8 cellular contexts compared by ENCODE assay signal in genomic region chr9:75889977-75890540, GRCh38. TPM values are rescaled to one million over a fixed set of nuclear protein-coding genes. Genes with fewer than 3 reads are reported as not detected.
DNase-seq lines count a peak whose midpoint lies in the region; ATAC-seq and TF ChIP-seq lines count a peak whose summit lies in the region.

No MANE protein-coding gene starts in this region.

- H3K4me3 ChIP-seq in AG04450 (ENCODE audit: low read depth, low read length): peak overlapping the region; percentile 71
- peak overlapping the region; percentile 81 for H3K4me3 ChIP-seq in NT2/D1 (ENCODE audit: insufficient read length, low read depth)
- H3K4me3 ChIP-seq in brain microvascular endothelial cell (ENCODE audit: low read depth, low read length): peak overlapping the region; percentile 77
- peak overlapping the region; percentile 89 for H3K4me3 ChIP-seq in iPS-18c (ENCODE audit: insufficient read depth, low read depth, low read length)
- peak overlapping the region; percentile 66 to 83 (median 80) for H3K4me3 ChIP-seq in gastrocnemius medialis

- DNase-seq in AG04450 (ENCODE audit: low read depth, low spot score): peak; percentile 15
- DNase-seq in GM20000 (ENCODE audit: low spot score): peak; percentile 20
- DNase-seq in NT2/D1 (ENCODE audit: low read depth, low spot score): no peak
- DNase-seq in brain microvascular endothelial cell: peak; percentile 75
- peak in 1 of 2 donors; percentile 37 for DNase-seq in gastrocnemius medialis

- H3K9ac ChIP-seq in NT2/D1 (ENCODE audit: insufficient read length, low read depth): peak overlapping the region; percentile 42

- peaks cover 6% of the 10 kb centered on the region; the same call in 1 of the 2 replicates for H3K9me3 ChIP-seq in AG04450 (ENCODE audit: control insufficient read depth, insufficient read depth, low read length)
- H3K9me3 ChIP-seq in NT2/D1 (ENCODE audit: insufficient read depth, low read length): no peaks in the 10 kb centered on the region
- H3K9me3 ChIP-seq in iPS-18c (ENCODE audit: control insufficient read depth, insufficient read depth, low read length): no peaks in the 10 kb centered on the region
- H3K9me3 ChIP-seq in gastrocnemius medialis: no peaks in the 10 kb centered on the region

- POLR2A ChIA-PET in AG04450 (lab: Yijun Ruan, JAX): interaction anchor here (0.6 to 1.3 kb wide), 7 partner anchors 9 to 761 kb away, joined by 3 to 6 read pairs (median 4); partner anchors contain the start of gene RFK

- TF ChIP-seq POLR2A in gastrocnemius medialis (IDR thresholded peaks at IDR 0.05): no peak

- no peaks in the 10 kb centered on the region for H3K36me3 ChIP-seq in NT2/D1 (ENCODE audit: insufficient read depth, insufficient read length, low read length)
- no peaks in the 10 kb centered on the region for H3K36me3 ChIP-seq in brain microvascular endothelial cell (replicated peaks)
- no peaks in the 10 kb centered on the region for H3K36me3 ChIP-seq in gastrocnemius medialis

- in situ Hi-C loops in brain microvascular endothelial cell (cut with HindIII; ENCODE audit: low pct_ligation_motif_present, low sequenced_read_pairs): no loop called here
- in situ Hi-C loops in gastrocnemius medialis (cut with MboI; ENCODE audit: low sequenced_read_pairs in 4 of 4): no loop called here

- H3K4me1 ChIP-seq in NT2/D1 (ENCODE audit: insufficient read depth, insufficient read length) (no peaks in the 10 kb centered on the region), gastrocnemius medialis (peaks cover 14 to 30% of the 10 kb centered on the region in 2 donors)

- CTCF ChIA-PET in AG04450 (lab: Charles Lee): interaction anchor here (0.6 to 2.5 kb wide), 4 partner anchors 21 to 412 kb away, joined by 3 to 15 read pairs (median 4); no protein-coding TSS in a partner anchor

- TF ChIP-seq CTCF in AG04450 (IDR thresholded peaks at IDR 0.05; ENCODE audit: low read depth, low read length) (no peak), GM20000 (IDR thresholded peaks at IDR 0.05; ENCODE audit: extremely low read depth, missing control alignments) (no peak), brain microvascular endothelial cell (IDR thresholded peaks at IDR 0.05; ENCODE audit: low read depth, low read length, missing control alignments) (no peak), gastrocnemius medialis (IDR thresholded peaks at IDR 0.05 in 4 of 5, conservative IDR thresholded peaks at IDR 0.05 in 1 of 5) (no peak)

- H3K27me3 ChIP-seq in AG04450 (ENCODE audit: control insufficient read depth, insufficient read depth, low read length) (peaks cover 24% of the 10 kb centered on the region), NT2/D1 (ENCODE audit: insufficient read depth, insufficient read length) (peaks cover 59% of the 10 kb centered on the region), brain microvascular endothelial cell (replicated peaks) (no peaks in the 10 kb centered on the region), gastrocnemius medialis (peaks cover 0 to 11% (median 10%) of the 10 kb centered on the region in 3 donors)

- H3K27ac ChIP-seq in AG04450 (ENCODE audit: low read depth, low read length) (no peak overlapping the region), brain microvascular endothelial cell (peak overlapping the region; percentile 79), gastrocnemius medialis (peak overlapping the region; percentile 68 to 79 (median 75))

- intact Hi-C loops in gastrocnemius medialis (cut with DNase I; ENCODE audit: low total_unique reads): no loop called here

- ATAC-seq in gastrocnemius medialis (peak; percentile 75 to 78), HG02884 (IDR thresholded peaks at IDR 0.05; ENCODE audit: unreplicated experiment) (no peak), GM21515 (IDR thresholded peaks at IDR 0.05; ENCODE audit: unreplicated experiment) (no peak)

RNA-seq across cellular contexts. Expression of gene PCSK5, which starts 0.4 kb away (rescaled TPM):
- polyA plus RNA-seq in AG04450 (2011; rRNA removed): 1.4 and 1.6 TPM in 2 replicates
- 3.7 and 5.0 TPM in 2 replicates for polyA minus RNA-seq in AG04450 (2011; rRNA and poly(A)+ RNA removed)
- 1 to 10 TPM; 1.3 to 8.3 (median 3.2) TPM for total RNA-seq in gastrocnemius medialis

Comparison
In these comparisons a context has a peak if more than half of its experiments do, and no peak if none do; other contexts are left out.
1. ATAC-seq: peak in gastrocnemius medialis (2 of 2); none in HG02884 (single experiment) and GM21515 (single experiment).
2. Peak in every context shown above with its lines, with median percentiles within 50 percentile points of each other: H3K4me3 ChIP-seq.